In genomic region chr12:58148976-58149375, GRCh38 we compare ENCODE assay signal across 16 cellular contexts.
DNase-seq lines count a peak whose midpoint lies in the region; ATAC-seq, FAIRE-seq and TF ChIP-seq lines count a peak whose summit lies in the region.
"Had no signal": no experiment of that assay in that cellular context is flagged by ENCODE, and none has a peak within 500 bp of the region (broad histone marks: within the 10 kb centered on the region; RNA-seq: fewer than 3 reads in every experiment).

No MANE protein-coding gene starts in this region.

- no peaks in the 10 kb centered on the region for H3K4me1 Mint-ChIP-seq in CD8-positive, alpha-beta T cell (ENCODE audit: low read depth)
- H3K4me1 Mint-ChIP-seq: CD4-positive, alpha-beta memory T cell; GM23338; H9 had no signal

- no TSS peak for BruUV-seq in K562 (replicated peaks; lab: Mats Ljungman, UMichigan)

- no peaks in the 10 kb centered on the region for H4K20me1 ChIP-seq in K562 (replicated peaks; ENCODE audit: control insufficient read depth, insufficient read depth, low read length)

- no peak for TF ChIP-seq EP300 in K562 (IDR thresholded peaks at IDR 0.05; ENCODE audit: low read length)

- TF ChIP-seq POLR2A in K562 (conservative IDR thresholded peaks at IDR 0.05), result no peak

- in situ Hi-C loops in K562 (cut with MboI), result no loop called here
- in situ Hi-C loops in KBM-7 (cut with MboI; ENCODE audit: low pct_unique_long_range_greater_than_20kb, low sequenced_read_pairs), result no loop called here

- H3K4me3 ChIP-seq in CD8-positive, alpha-beta T cell (ENCODE audit: low read depth, low read length), result no peak overlapping the region
- H3K4me3 ChIP-seq in HEK293 (ENCODE audit: low read depth, low read length) (no peak overlapping the region), K562 (no peak overlapping the region), mesodermal cell (ENCODE audit: extremely low read depth, insufficient read depth, low read length, poor library complexity, severe bottlenecking) (no peak overlapping the region), right cardiac atrium (ENCODE audit: low read length) (no peak overlapping the region)
- H3K4me3 ChIP-seq: GM23338 had no signal

- peaks cover 12% of the 10 kb centered on the region for H3K27me3 Mint-ChIP-seq in CD8-positive, alpha-beta T cell (ENCODE audit: low read depth)

- peak; percentile 15 for TF ChIP-seq CTCF in CD8-positive, alpha-beta T cell (IDR thresholded peaks at IDR 0.05)
- TF ChIP-seq CTCF in HEK293 (tag by site-specific recombination; IDR thresholded peaks at IDR 0.05) (no peak), K562 (IDR thresholded peaks at IDR 0.05 in 2 of 3, conservative IDR thresholded peaks at IDR 0.05 in 1 of 3; ENCODE audit: insufficient read depth in 2 of 3, low read depth in 1 of 3, low read length in 3 of 3) (no peak)

- no peaks in the 10 kb centered on the region for H3K79me2 ChIP-seq in K562 (ENCODE audit: control insufficient read depth, insufficient read depth, low read length)

- TF ChIP-seq RAD21 in K562 (CRISPR knock-in tag; conservative IDR thresholded peaks at IDR 0.05 in 1 of 2, IDR thresholded peaks at IDR 0.05 in 1 of 2), result no peak

- no peaks in the 10 kb centered on the region for H3K9me1 ChIP-seq in K562 (ENCODE audit: control insufficient read depth, insufficient read depth, low read length)

- DNase-seq in CD8-positive, alpha-beta T cell, result no peak
- DNase-seq in K562 (ENCODE audit: extremely low read depth in 1 of 4, low spot score in 3 of 4), result no peak
- no peak for DNase-seq in right cardiac atrium
- DNase-seq in KBM-7, result no peak
- DNase-seq: Caco-2; CD4-positive, alpha-beta memory T cell; DND-41; H9 had no signal

- intact Hi-C loops in CD8-positive, alpha-beta T cell (cut with DNase I, micrococcal nuclease), result no loop called here
- intact Hi-C loops in K562 (cut with micrococcal nuclease) (no loop called here), right cardiac atrium (cut with DNase I) (no loop called here)

- H3K4me1 ChIP-seq in CD8-positive, alpha-beta T cell (ENCODE audit: insufficient read depth, low read length), result no peaks in the 10 kb centered on the region
- H3K4me1 ChIP-seq in HEK293 (ENCODE audit: control insufficient read depth, insufficient read depth, low read length) (no peaks in the 10 kb centered on the region), K562 (replicated peaks in 1 of 2; ENCODE audit: control insufficient read depth in 2 of 2, insufficient read depth in 2 of 2, low read length in 2 of 2) (no peaks in the 10 kb centered on the region), mesodermal cell (ENCODE audit: control insufficient read depth, insufficient read depth, low read length, poor library complexity, severe bottlenecking) (peaks cover 12% of the 10 kb centered on the region), right cardiac atrium (ENCODE audit: control insufficient read depth, insufficient read depth, low read length) (no peaks in the 10 kb centered on the region)
- H3K4me1 ChIP-seq: Caco-2 had no signal

- POLR2A ChIA-PET in CD8-positive, alpha-beta T cell (lab: Charles Lee), result no interaction called here
- POLR2A ChIA-PET in HEK293 (lab: Yijun Ruan, JAX), result no interaction called here
- POLR2A ChIA-PET in K562 (lab: Yijun Ruan, JAX), result no interaction called here

- ATAC-seq in CD8-positive, alpha-beta T cell, result no peak
- no peak for ATAC-seq in K562
- ATAC-seq in right cardiac atrium, result no peak
- ATAC-seq in GM21447 (IDR thresholded peaks at IDR 0.05; ENCODE audit: unreplicated experiment), result no peak
- ATAC-seq: GM23338 had no signal

- no peak overlapping the region for H3K27ac Mint-ChIP-seq in CD8-positive, alpha-beta T cell
- H3K27ac Mint-ChIP-seq: CD4-positive, alpha-beta memory T cell; GM23338; HFFc6 had no signal

- no peaks in the 10 kb centered on the region for H3K9me3 ChIP-seq in CD8-positive, alpha-beta T cell (ENCODE audit: low read length)
- H3K9me3 ChIP-seq in HEK293 (ENCODE audit: control insufficient read depth, insufficient read depth, low read depth, low read length), result no peaks in the 10 kb centered on the region
- no peaks in the 10 kb centered on the region for H3K9me3 ChIP-seq in K562 (replicated peaks; ENCODE audit: control insufficient read depth, insufficient read depth, low read depth, low read length)
- no peaks in the 10 kb centered on the region for H3K9me3 ChIP-seq in mesodermal cell (ENCODE audit: control insufficient read depth, low read length)
- no peaks in the 10 kb centered on the region for H3K9me3 ChIP-seq in right cardiac atrium (ENCODE audit: control insufficient read depth, low read length)
- H3K9me3 ChIP-seq: Caco-2 had no signal

- no peak for FAIRE-seq in K562 (lab: Jason Lieb, UNC)
- FAIRE-seq: G401.6, GM12892, GM19239 had no signal

- H3K9ac ChIP-seq in K562 (ENCODE audit: insufficient read depth in 1 of 2, low read depth in 2 of 2, low read length in 2 of 2), result no peak overlapping the region

- no peaks in the 10 kb centered on the region for H3K9me3 Mint-ChIP-seq in CD8-positive, alpha-beta T cell

- H3K36me3 ChIP-seq in CD8-positive, alpha-beta T cell (ENCODE audit: insufficient read depth, low read length), result no peaks in the 10 kb centered on the region
- H3K36me3 ChIP-seq in HEK293 (ENCODE audit: control insufficient read depth in 2 of 2, insufficient read depth in 1 of 2, low read length in 2 of 2), result no peaks in the 10 kb centered on the region
- H3K36me3 ChIP-seq in K562 (ENCODE audit: control insufficient read depth, insufficient read depth, low read length), result no peaks in the 10 kb centered on the region
- no peaks in the 10 kb centered on the region for H3K36me3 ChIP-seq in mesodermal cell (ENCODE audit: control insufficient read depth, insufficient read depth, low read length)

- H3K27ac ChIP-seq in CD8-positive, alpha-beta T cell (ENCODE audit: low read depth, low read length), result no peak overlapping the region
- no peak overlapping the region for H3K27ac ChIP-seq in HEK293 (ENCODE audit: extremely low read depth, low read depth, low read length)
- H3K27ac ChIP-seq in K562 (ENCODE audit: extremely low read depth, low read depth, low read length), result no peak overlapping the region
- H3K27ac ChIP-seq in mesodermal cell (ENCODE audit: low read depth, low read length, severe bottlenecking), result peak overlapping the region; percentile 77
- no peak overlapping the region for H3K27ac ChIP-seq in right cardiac atrium (ENCODE audit: low read length)

- CTCF ChIA-PET in CD8-positive, alpha-beta T cell (lab: Charles Lee), result no interaction called here
- CTCF ChIA-PET in HEK293 (lab: Yijun Ruan, JAX), result no interaction called here
- CTCF ChIA-PET in K562 (lab: Yijun Ruan, JAX; ENCODE audit: low intra/inter-chr PET ratio), result no interaction called here

- H3K27me3 ChIP-seq in CD8-positive, alpha-beta T cell (ENCODE audit: insufficient read depth, low read length), result no peaks in the 10 kb centered on the region
- H3K27me3 ChIP-seq in K562 (ENCODE audit: control insufficient read depth in 2 of 2, insufficient read depth in 2 of 2, low read length in 2 of 2) (no peaks in the 10 kb centered on the region), right cardiac atrium (ENCODE audit: control insufficient read depth, insufficient read depth) (no peaks in the 10 kb centered on the region)

- no peak overlapping the region for H2AFZ ChIP-seq in K562 (ENCODE audit: low read depth, low read length)

- no peak overlapping the region for H3K4me2 ChIP-seq in K562 (ENCODE audit: insufficient read depth, low read length)
- H3K4me2 ChIP-seq: GM23338 had no signal

- H3K36me3 Mint-ChIP-seq in CD8-positive, alpha-beta T cell, result no peaks in the 10 kb centered on the region
- H3K36me3 Mint-ChIP-seq: CD4-positive, alpha-beta memory T cell had no signal

- H3K4me3 Mint-ChIP-seq in CD8-positive, alpha-beta T cell, result no peak overlapping the region
- H3K4me3 Mint-ChIP-seq: CD4-positive, alpha-beta memory T cell; GM23338; H9; HFFc6 had no signal

TF ChIP-seq in HEK293, 187 proteins besides CTCF, POLR2A, EP300 and RAD21:
- TF ChIP-seq SP3 (tag by site-specific recombination; IDR thresholded peaks at IDR 0.05) (no peak), ZNF366 (tag by site-specific recombination; conservative IDR thresholded peaks at IDR 0.05) (peak; percentile 69), ZFP41 (tag by site-specific recombination; IDR thresholded peaks at IDR 0.05; ENCODE audit: borderline replicate concordance) (no peak)

TF ChIP-seq in K562, 482 proteins besides CTCF, POLR2A, EP300 and RAD21:
- TF ChIP-seq GATAD2B (IDR thresholded peaks at IDR 0.05; ENCODE audit: borderline replicate concordance) (no peak), ZKSCAN8 (CRISPR knock-in tag; IDR thresholded peaks at IDR 0.05) (no peak), ZNF140 (CRISPR knock-in tag; IDR thresholded peaks at IDR 0.05) (no peak)
- TF ChIP-seq, protein P1, sequence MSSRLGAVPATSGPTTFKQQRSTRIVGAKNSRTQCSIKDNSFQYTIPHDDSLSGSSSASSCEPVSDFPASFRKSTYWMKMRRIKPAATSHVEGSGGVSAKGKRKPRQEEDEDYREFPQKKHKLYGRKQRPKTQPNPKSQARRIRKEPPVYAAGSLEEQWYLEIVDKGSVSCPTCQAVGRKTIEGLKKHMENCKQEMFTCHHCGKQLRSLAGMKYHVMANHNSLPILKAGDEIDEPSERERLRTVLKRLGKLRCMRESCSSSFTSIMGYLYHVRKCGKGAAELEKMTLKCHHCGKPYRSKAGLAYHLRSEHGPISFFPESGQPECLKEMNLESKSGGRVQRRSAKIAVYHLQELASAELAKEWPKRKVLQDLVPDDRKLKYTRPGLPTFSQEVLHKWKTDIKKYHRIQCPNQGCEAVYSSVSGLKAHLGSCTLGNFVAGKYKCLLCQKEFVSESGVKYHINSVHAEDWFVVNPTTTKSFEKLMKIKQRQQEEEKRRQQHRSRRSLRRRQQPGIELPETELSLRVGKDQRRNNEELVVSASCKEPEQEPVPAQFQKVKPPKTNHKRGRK (tag; IDR thresholded peaks at IDR 0.05), result peak; percentile 93
